34 cellular contexts compared by ENCODE assay signal in genomic region chr9:92530893-92531292, GRCh38. TPM values are rescaled to one million over a fixed set of nuclear protein-coding genes. Genes with fewer than 3 reads are reported as not detected.
"Had no signal": no experiment of that assay in that cellular context is flagged by ENCODE, and none has a peak within 500 bp of the region (broad histone marks: within the 10 kb centered on the region; RNA-seq: fewer than 3 reads in every experiment).

No MANE protein-coding gene starts in this region.

- ATAC-seq: activated CD8-positive, alpha-beta T cell treated with anti-CD3 and anti-CD28 coated beads for 36 hours; activated naive CD8-positive, alpha-beta T cell treated with anti-CD3 and anti-CD28 coated beads, Interleukin-2, amount 50 U/mL, for 24 hours; activated T-cell treated with anti-CD3 and anti-CD28 coated beads, Interleukin-2, amount 50 U/mL, for 4 hours; activated T-cell treated with anti-CD3 and anti-CD28 coated beads, Interleukin-2, amount 50 U/mL, for 72 hours had no signal

- H3K4me1 ChIP-seq: ascending aorta had no signal

- H3K27me3 ChIP-seq: ascending aorta, cardiac muscle cell had no signal

- FAIRE-seq: bronchial epithelial cell, TTC549 had no signal

- H3K27ac ChIP-seq: ascending aorta, cardiac muscle cell, VCaP had no signal

- H3K4me3 ChIP-seq: ascending aorta, cardiac muscle cell had no signal

- DNase-seq: activated B cell treated with CpG ODN at 0.5 μM for 24 hours; activated CD4-positive, alpha-beta memory T cell treated with anti-CD3 and anti-CD28 coated beads for 36 hours; activated CD4-positive, alpha-beta T cell treated with anti-CD3 and anti-CD28 coated beads for 4 hours; activated CD4-positive, alpha-beta T cell treated with anti-CD3 and anti-CD28 coated beads, Interleukin-2, amount 10 ng/mL, durations not matched to agents 24 days and 14 days; activated CD4-positive, alpha-beta T cell treated with anti-CD3 and anti-CD28 coated beads, Interleukin-2, amount 50 U/mL, for 1 hour; activated CD4-positive, alpha-beta T cell treated with anti-CD3 and anti-CD28 coated beads, Interleukin-2, amount 50 U/mL, for 4 hours; activated CD4-positive, CD25-positive, alpha-beta regulatory T cell treated with anti-CD3 and anti-CD28 coated beads, Interleukin-2, amount 50 U/mL, for 72 hours; activated CD8-positive, alpha-beta memory T cell treated with anti-CD3 and anti-CD28 coated beads, Interleukin-2, amount 50 U/mL, for 4 hours; activated CD8-positive, alpha-beta T cell treated with anti-CD3 and anti-CD28 coated beads for 36 hours; activated effector memory CD4-positive, alpha-beta T cell treated with Interleukin-2 at 50 U/mL for 16 hours; activated gamma-delta T cell; activated naive CD4-positive, alpha-beta T cell treated with anti-CD3 and anti-CD28 coated beads, Interleukin-2, amount 50 U/mL, for 16 hours; activated naive CD4-positive, alpha-beta T cell treated with Interleukin-2 at 50 U/mL for 16 hours; activated naive CD8-positive, alpha-beta T cell treated with anti-CD3 and anti-CD28 coated beads, Interleukin-2, amount 10 ng/mL, durations not matched to agents 7 days and 5 days; activated naive CD8-positive, alpha-beta T cell treated with anti-CD3 and anti-CD28 coated beads, Interleukin-2, amount 50 U/mL, for 24 hours; activated T-cell treated with anti-CD3 and anti-CD28 coated beads for 4 hours; activated T-cell treated with anti-CD3 and anti-CD28 coated beads, Interleukin-2, amount 50 U/mL, for 1 hour; activated T-cell treated with anti-CD3 and anti-CD28 coated beads, Interleukin-2, amount 50 U/mL, for 4 hours; activated T-cell treated with anti-CD3 and anti-CD28 coated beads, Interleukin-2, amount 50 U/mL, for 72 hours; amygdala; anterior cingulate cortex; caudate nucleus; cerebellar nuclear complex; T-helper 1 cell; T-helper 2 cell; T-helper 9 cell had no signal

- H3K36me3 ChIP-seq: ascending aorta, cardiac muscle cell had no signal

RNA-seq across cellular contexts. Expression of gene ECM2, which starts 4.9 kb away (rescaled TPM):
- total RNA-seq: activated B cell treated with CpG ODN at 0.5 μM for 24 hours; activated CD4-positive, alpha-beta memory T cell treated with anti-CD3 and anti-CD28 coated beads for 36 hours; activated CD4-positive, alpha-beta T cell treated with anti-CD3 and anti-CD28 coated beads, Interleukin-2, amount 10 ng/mL, durations not matched to agents 24 days and 14 days; activated CD8-positive, alpha-beta memory T cell treated with anti-CD3 and anti-CD28 coated beads for 36 hours; activated CD8-positive, alpha-beta T cell treated with anti-CD3 and anti-CD28 coated beads for 36 hours; activated naive CD8-positive, alpha-beta T cell treated with anti-CD3 and anti-CD28 coated beads, Interleukin-2, amount 10 ng/mL, durations not matched to agents 7 days and 5 days; activated T-cell treated with anti-CD3 and anti-CD28 coated beads, Interleukin-2, amount 50 U/mL, for 4 hours; activated T-cell treated with anti-CD3 and anti-CD28 coated beads, Interleukin-2, amount 50 U/mL, for 72 hours; activated T-helper 1 cell treated with anti-CD3 and anti-CD28 coated beads, Interleukin-12 subunit alpha, Interleukin-12 subunit beta, Interleukin-2, Interleukin-4 antibody, amounts not matched to agents 30 ng/mL and 10 ng/mL and 1 ng/mL, durations not matched to agents 14 hours and 24 hours and 36 hours; activated T-helper 2 cell treated with anti-CD3 and anti-CD28 coated beads, Interferon-gamma antibody, Interleukin-2, Interleukin-4, amounts not matched to agents 10 μg/mL and 5 μg/mL and 100 μg/mL, durations not matched to agents 14 hours and 24 hours and 36 hours; cardiac muscle cell had no signal
- polyA plus RNA-seq: cardiac muscle cell had no signal

RNA-seq across cellular contexts. Expression of gene ASPN, which starts 48.6 kb away (rescaled TPM):
- total RNA-seq: activated B cell treated with CpG ODN at 0.5 μM for 24 hours; activated CD4-positive, alpha-beta memory T cell treated with anti-CD3 and anti-CD28 coated beads for 36 hours; activated CD4-positive, alpha-beta T cell treated with anti-CD3 and anti-CD28 coated beads, Interleukin-2, amount 10 ng/mL, durations not matched to agents 24 days and 14 days; activated CD8-positive, alpha-beta memory T cell treated with anti-CD3 and anti-CD28 coated beads for 36 hours; activated CD8-positive, alpha-beta T cell treated with anti-CD3 and anti-CD28 coated beads for 36 hours; activated naive CD8-positive, alpha-beta T cell treated with anti-CD3 and anti-CD28 coated beads, Interleukin-2, amount 10 ng/mL, durations not matched to agents 7 days and 5 days; activated T-cell treated with anti-CD3 and anti-CD28 coated beads, Interleukin-2, amount 50 U/mL, for 4 hours; activated T-cell treated with anti-CD3 and anti-CD28 coated beads, Interleukin-2, amount 50 U/mL, for 72 hours; activated T-helper 1 cell treated with anti-CD3 and anti-CD28 coated beads, Interleukin-12 subunit alpha, Interleukin-12 subunit beta, Interleukin-2, Interleukin-4 antibody, amounts not matched to agents 30 ng/mL and 10 ng/mL and 1 ng/mL, durations not matched to agents 14 hours and 24 hours and 36 hours; activated T-helper 2 cell treated with anti-CD3 and anti-CD28 coated beads, Interferon-gamma antibody, Interleukin-2, Interleukin-4, amounts not matched to agents 10 μg/mL and 5 μg/mL and 100 μg/mL, durations not matched to agents 14 hours and 24 hours and 36 hours; bronchial epithelial cell; cardiac muscle cell had no signal
